Comparison of ENCODE assay signal across 22 cellular contexts in the genomic region with DNA sequence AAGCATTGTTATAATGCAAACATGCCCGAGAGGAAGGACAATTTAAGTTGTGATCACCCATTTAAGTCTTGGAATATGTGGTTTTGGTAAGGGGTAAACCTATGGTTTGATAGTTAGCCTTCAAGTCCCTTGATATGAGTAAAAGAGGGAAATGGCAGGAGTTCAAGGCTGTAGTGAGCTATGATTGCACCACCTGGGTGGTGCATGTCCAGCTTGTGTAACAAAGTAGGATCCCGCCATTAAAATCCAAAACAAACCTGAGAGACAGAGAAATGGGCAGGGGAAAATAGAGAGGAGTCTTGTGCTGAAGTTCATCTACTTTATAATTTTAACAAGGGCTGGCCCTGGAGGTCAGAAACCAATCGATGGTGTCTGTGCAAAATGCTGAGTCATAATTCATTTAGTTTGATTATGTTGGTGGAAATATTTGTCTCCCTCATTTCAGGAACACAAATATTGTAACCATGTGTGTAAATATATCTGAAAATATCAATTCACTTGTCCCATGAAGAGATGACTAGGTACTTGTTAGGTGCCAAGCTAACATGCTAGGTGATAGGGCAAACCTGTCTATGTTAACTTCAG. TPM values are rescaled to one million over a fixed set of nuclear protein-coding genes. Genes with fewer than 3 reads are reported as not detected.
DNase-seq lines count a peak whose midpoint lies in the region; ATAC-seq and TF ChIP-seq lines count a peak whose summit lies in the region.
"Had no signal": no experiment of that assay in that cellular context is flagged by ENCODE, and none has a peak within 500 bp of the region (broad histone marks: within the 10 kb centered on the region; RNA-seq: fewer than 3 reads in every experiment).

No MANE protein-coding gene starts in this region.

- H3K9me3 ChIP-seq in heart left ventricle = no peaks in the 10 kb centered on the region
- H3K9me3 ChIP-seq: suprapubic skin had no signal

- H3K36me3 Mint-ChIP-seq in activated naive CD4-positive, alpha-beta T cell treated with anti-CD3 and anti-CD28 coated beads, Interleukin-2, amount 10 ng/mL, durations not matched to agents 7 days and 5 days = peaks cover 60% of the 10 kb centered on the region
- H3K36me3 Mint-ChIP-seq in T-cell = peaks cover 51% of the 10 kb centered on the region
- H3K36me3 Mint-ChIP-seq in stimulated activated memory B cell treated with anti-CD40 and anti-IgM and Interleukin-4, amounts not matched to agents 10 μg/mL and 1 μg/mL and 100 μg/mL, for 72 hours = peaks cover 42% of the 10 kb centered on the region

- no peak for TF ChIP-seq CTCF in heart left ventricle (IDR thresholded peaks at IDR 0.05)

- TF ChIP-seq POLR2A in heart left ventricle (IDR thresholded peaks at IDR 0.05) = no peak

- H3K27ac Mint-ChIP-seq in activated naive CD4-positive, alpha-beta T cell treated with anti-CD3 and anti-CD28 coated beads, Interleukin-2, amount 10 ng/mL, durations not matched to agents 7 days and 5 days = peak overlapping the region; percentile 33
- peak overlapping the region; percentile 74 to 86 for H3K27ac Mint-ChIP-seq in T-cell
- peak overlapping the region; percentile 57 for H3K27ac Mint-ChIP-seq in stimulated activated memory B cell treated with anti-CD40 and anti-IgM and Interleukin-4, amounts not matched to agents 10 μg/mL and 1 μg/mL and 100 μg/mL, for 72 hours

- no peaks in the 10 kb centered on the region for H3K27me3 ChIP-seq in heart left ventricle
- H3K27me3 ChIP-seq: cardiac muscle cell, dorsolateral prefrontal cortex, suprapubic skin had no signal

- H3K4me3 ChIP-seq in heart left ventricle = no peak overlapping the region
- H3K4me3 ChIP-seq: cardiac muscle cell, dorsolateral prefrontal cortex, suprapubic skin had no signal

- H3K36me3 ChIP-seq in heart left ventricle = peaks cover 0 to 63% (median 8%) of the 10 kb centered on the region in 9 donors
- H3K36me3 ChIP-seq: cardiac muscle cell, suprapubic skin had no signal

- intact Hi-C loops in left colon (cut with DNase I, micrococcal nuclease) = no loop called here
- intact Hi-C loops in heart left ventricle (cut with DNase I) = no loop called here

- no peaks in the 10 kb centered on the region for H3K27me3 Mint-ChIP-seq in activated naive CD4-positive, alpha-beta T cell treated with anti-CD3 and anti-CD28 coated beads, Interleukin-2, amount 10 ng/mL, durations not matched to agents 7 days and 5 days
- H3K27me3 Mint-ChIP-seq in T-cell = no peaks in the 10 kb centered on the region
- no peaks in the 10 kb centered on the region for H3K27me3 Mint-ChIP-seq in stimulated activated memory B cell treated with anti-CD40 and anti-IgM and Interleukin-4, amounts not matched to agents 10 μg/mL and 1 μg/mL and 100 μg/mL, for 72 hours

- no peak overlapping the region for H3K4me3 Mint-ChIP-seq in activated naive CD4-positive, alpha-beta T cell treated with anti-CD3 and anti-CD28 coated beads, Interleukin-2, amount 10 ng/mL, durations not matched to agents 7 days and 5 days
- no peak overlapping the region for H3K4me3 Mint-ChIP-seq in T-cell
- no peak overlapping the region for H3K4me3 Mint-ChIP-seq in stimulated activated memory B cell treated with anti-CD40 and anti-IgM and Interleukin-4, amounts not matched to agents 10 μg/mL and 1 μg/mL and 100 μg/mL, for 72 hours

- ATAC-seq in T-cell (replicated peaks in 1 of 4) = no peak
- no peak for ATAC-seq in stimulated activated memory B cell treated with anti-CD40 and anti-IgM and Interleukin-4, amounts not matched to agents 10 μg/mL and 1 μg/mL and 100 μg/mL, for 72 hours
- ATAC-seq in left colon = no peak
- ATAC-seq in heart left ventricle = no peak
- ATAC-seq: left cardiac atrium had no signal

- H3K4me1 Mint-ChIP-seq in activated naive CD4-positive, alpha-beta T cell treated with anti-CD3 and anti-CD28 coated beads, Interleukin-2, amount 10 ng/mL, durations not matched to agents 7 days and 5 days = peaks cover 5% of the 10 kb centered on the region
- H3K4me1 Mint-ChIP-seq in T-cell = peaks cover 10 to 20% (median 11%) of the 10 kb centered on the region in 3 donors
- H3K4me1 Mint-ChIP-seq in stimulated activated memory B cell treated with anti-CD40 and anti-IgM and Interleukin-4, amounts not matched to agents 10 μg/mL and 1 μg/mL and 100 μg/mL, for 72 hours = no peaks in the 10 kb centered on the region

- 93 to 97% (median 95%) methylated on average over 3 of the region's 3 CpGs for WGBS in heart left ventricle, 4 donors

- no peaks in the 10 kb centered on the region for H3K9me3 Mint-ChIP-seq in activated naive CD4-positive, alpha-beta T cell treated with anti-CD3 and anti-CD28 coated beads, Interleukin-2, amount 10 ng/mL, durations not matched to agents 7 days and 5 days
- no peaks in the 10 kb centered on the region for H3K9me3 Mint-ChIP-seq in T-cell
- H3K9me3 Mint-ChIP-seq in stimulated activated memory B cell treated with anti-CD40 and anti-IgM and Interleukin-4, amounts not matched to agents 10 μg/mL and 1 μg/mL and 100 μg/mL, for 72 hours = no peaks in the 10 kb centered on the region

- no peaks in the 10 kb centered on the region for H3K4me1 ChIP-seq in heart left ventricle

- H3K27ac ChIP-seq in caudate nucleus (ENCODE audit: low read depth, low read length) = peak overlapping the region; percentile 2
- H3K27ac ChIP-seq in heart left ventricle = no peak overlapping the region
- H3K27ac ChIP-seq: cardiac muscle cell, dorsolateral prefrontal cortex, suprapubic skin had no signal

- CTCF ChIA-PET in activated naive CD4-positive, alpha-beta T cell treated with anti-CD3 and anti-CD28 coated beads, Interleukin-2, amount 10 ng/mL, durations not matched to agents 7 days and 5 days (lab: Charles Lee) = no interaction called here
- CTCF ChIA-PET in T-cell (lab: Charles Lee) = no interaction called here

- no peak for DNase-seq in activated naive CD4-positive, alpha-beta T cell treated with anti-CD3 and anti-CD28 coated beads, Interleukin-2, amount 10 ng/mL, durations not matched to agents 7 days and 5 days
- DNase-seq in activated naive CD4-positive, alpha-beta T cell treated with anti-CD3 and anti-CD28 coated beads, Interleukin-2, amount 50 U/mL, for 16 hours = no peak
- DNase-seq in T-cell (no peak), caudate nucleus (lab: John Stamatoyannopoulos, UW) (no peak), left colon (no peak), heart left ventricle (no peak)
- no peak for DNase-seq in activated CD4-positive, CD25-positive, alpha-beta regulatory T cell (lab: John Stamatoyannopoulos, UW)
- DNase-seq: activated CD4-positive, CD25-positive, alpha-beta regulatory T cell treated with anti-CD3 and anti-CD28 coated beads, Interleukin-2, amount 50 U/mL, for 72 hours; DND-41; dorsolateral prefrontal cortex; erythroblast; KG1; left cardiac atrium; NCI-H2081; NCI-H446; retina; T-helper 9 cell had no signal

- POLR2A ChIA-PET in T-cell (lab: Charles Lee) = no interaction called here

RNA-seq across cellular contexts. Expression of gene ARMH2, which starts 23.2 kb away (rescaled TPM):
- total RNA-seq in T-cell (1 to 10 TPM; 2.2 to 4.6 (median 3.7) TPM), left colon (not detected), heart left ventricle (not detected)
- polyA plus RNA-seq in heart left ventricle = not detected
- total RNA-seq: cardiac muscle cell, frontal cortex, left cardiac atrium, suprapubic skin had no signal
- polyA plus RNA-seq: AG04450, cardiac muscle cell had no signal

RNA-seq across cellular contexts. Expression of gene GMNN, which starts 47.2 kb away (rescaled TPM):
- total RNA-seq in T-cell (10 to 100 TPM in 2 of 5 donors, 1 to 10 TPM in 3; 5.7 to 12.3 (median 6.1) TPM), left colon (10 to 100 TPM; 40.7 to 67.2 TPM), heart left ventricle (10 to 100 TPM in 2 of 9 donors, 1 to 10 TPM in 7; 4.5 to 12.9 (median 6.8) TPM)
- 10 to 100 TPM in 1 of 2 donors, 1 to 10 TPM in 1; 4.7 to 19.2 TPM for polyA plus RNA-seq in heart left ventricle
